1 cellular context compared by ENCODE assay signal in genomic region chr1:234683856-234684632, GRCh38.
TF ChIP-seq lines count a peak whose summit lies in the region.

No MANE protein-coding gene starts in this region.

TF ChIP-seq in HepG2, 621 proteins besides CTCF, POLR2A, EP300 and RAD21 (continued from another document and continues in another):
- TF ChIP-seq ZNF609 (CRISPR knock-in tag; IDR thresholded peaks at IDR 0.05; ENCODE audit: borderline replicate concordance) (peak; percentile 83), NCOA1 (CRISPR knock-in tag; IDR thresholded peaks at IDR 0.05) (no peak), ETS1 (CRISPR knock-in tag; IDR thresholded peaks at IDR 0.05) (no peak), MBNL3 (CRISPR knock-in tag; conservative IDR thresholded peaks at IDR 0.05) (no peak), ZMAT3 (CRISPR knock-in tag; conservative IDR thresholded peaks at IDR 0.05) (peak; percentile 78; the same call in 1 of the 2 replicates), ZNF138 (CRISPR knock-in tag; IDR thresholded peaks at IDR 0.05; ENCODE audit: low read depth) (no peak), HMGA1 (CRISPR knock-in tag; conservative IDR thresholded peaks at IDR 0.05) (no peak), STAT5B (CRISPR knock-in tag; IDR thresholded peaks at IDR 0.05) (no peak), GMEB2 (CRISPR knock-in tag; IDR thresholded peaks at IDR 0.05; ENCODE audit: low read depth) (no peak), ZNF574 (CRISPR knock-in tag; IDR thresholded peaks at IDR 0.05) (peak; percentile 81), BRD4 (CRISPR knock-in tag; IDR thresholded peaks at IDR 0.05) (peak; percentile 73; the same call in 1 of the 2 replicates), DR1 (CRISPR knock-in tag; IDR thresholded peaks at IDR 0.05) (no peak), NFYB (CRISPR knock-in tag; IDR thresholded peaks at IDR 0.05) (no peak), ZHX1 (CRISPR knock-in tag; IDR thresholded peaks at IDR 0.05; ENCODE audit: low read depth) (peak; percentile 68; the same call in 1 of the 2 replicates), ZNF260 (CRISPR knock-in tag; IDR thresholded peaks at IDR 0.05; ENCODE audit: borderline replicate concordance, low read depth) (no peak), CBX5 (CRISPR knock-in tag; IDR thresholded peaks at IDR 0.05; ENCODE audit: borderline replicate concordance) (peak; percentile 95; the same call in 1 of the 2 replicates), AFF4 (CRISPR knock-in tag; IDR thresholded peaks at IDR 0.05) (no peak), PRDM15 (CRISPR knock-in tag; IDR thresholded peaks at IDR 0.05) (no peak), ZBTB38 (CRISPR knock-in tag; IDR thresholded peaks at IDR 0.05) (no peak), ZNF781 (CRISPR knock-in tag; IDR thresholded peaks at IDR 0.05; ENCODE audit: borderline replicate concordance, not compliant biosample characterization) (peak; percentile 29), BCLAF1 (IDR thresholded peaks at IDR 0.05) (no peak), THAP8 (CRISPR knock-in tag; IDR thresholded peaks at IDR 0.05; ENCODE audit: borderline replicate concordance) (no peak), ZNF484 (CRISPR knock-in tag; IDR thresholded peaks at IDR 0.05; ENCODE audit: borderline replicate concordance, low read depth) (no peak), NKX3-1 (CRISPR knock-in tag; IDR thresholded peaks at IDR 0.05) (no peak; the same call in 1 of the 2 replicates), KLF13 (CRISPR knock-in tag; IDR thresholded peaks at IDR 0.05) (no peak), LBX2 (CRISPR knock-in tag; IDR thresholded peaks at IDR 0.05; ENCODE audit: borderline replicate concordance) (no peak), JUNB (CRISPR knock-in tag; IDR thresholded peaks at IDR 0.05; ENCODE audit: borderline replicate concordance) (peak; percentile 99)
